In genomic region chr6:5782783-5783567, GRCh38 we compare ENCODE assay signal across 11 cellular contexts.
DNase-seq lines count a peak whose midpoint lies in the region; ATAC-seq and TF ChIP-seq lines count a peak whose summit lies in the region.
"Had no signal": no experiment of that assay in that cellular context is flagged by ENCODE, and none has a peak within 500 bp of the region (broad histone marks: within the 10 kb centered on the region; RNA-seq: fewer than 3 reads in every experiment).

No MANE protein-coding gene starts in this region.

- H3K27ac ChIP-seq in left ventricle myocardium inferior (replicated peaks), result peak overlapping the region; percentile 88

- ATAC-seq in GM19455 (IDR thresholded peaks at IDR 0.05; ENCODE audit: unreplicated experiment), result no peak
- ATAC-seq in stimulated activated naive CD8-positive, alpha-beta T cell treated with anti-CD3 and anti-CD28 coated beads, Interleukin-15, Interleukin-2, amounts not matched to agents 100 U/mL and 50 U/mL, for 24 hours, result no peak
- no peak for ATAC-seq in HG02973 (IDR thresholded peaks at IDR 0.05; ENCODE audit: unreplicated experiment)
- ATAC-seq: activated naive CD4-positive, alpha-beta T cell treated with anti-CD3 and anti-CD28 coated beads, Interleukin-2, amount 50 U/mL, for 72 hours; stimulated activated effector memory CD8-positive, alpha-beta T cell treated with anti-CD3 and anti-CD28 coated beads, Interleukin-12 subunit alpha, Interleukin-12 subunit beta, amount 100 ng/mL, for 72 hours had no signal

- intact Hi-C loops in left ventricle myocardium inferior (cut with micrococcal nuclease), result no loop called here

- no peaks in the 10 kb centered on the region for H3K27me3 ChIP-seq in left ventricle myocardium inferior (ENCODE audit: low read depth)

- no peaks in the 10 kb centered on the region for H3K36me3 ChIP-seq in left ventricle myocardium inferior

- peak; percentile 26 for DNase-seq in NCI-H510A treated with DMSO at 0.1 percent for 48 hours (lab: John Stamatoyannopoulos, UW)
- DNase-seq in NCI-H510A (lab: John Stamatoyannopoulos, UW), result no peak
- peak; percentile 48 for DNase-seq in UCSD-AML1 (lab: John Stamatoyannopoulos, UW; ENCODE audit: unreplicated experiment)
- DNase-seq in left ventricle myocardium inferior, result peak; percentile 76
- DNase-seq in superior temporal gyrus (ENCODE audit: extremely low spot score), result peak; percentile 25
- DNase-seq in stimulated activated naive CD8-positive, alpha-beta T cell treated with anti-CD3 and anti-CD28 coated beads, Interleukin-15, Interleukin-2, amounts not matched to agents 100 U/mL and 50 U/mL, for 24 hours, result no peak
- DNase-seq: activated CD4-positive, alpha-beta T cell treated with anti-CD3 and anti-CD28 coated beads for 4 hours had no signal

- no peak for TF ChIP-seq CTCF in left ventricle myocardium inferior (IDR thresholded peaks at IDR 0.05; ENCODE audit: borderline replicate concordance)

- H3K9me3 ChIP-seq in left ventricle myocardium inferior (replicated peaks), result no peaks in the 10 kb centered on the region

- no peak overlapping the region for H3K4me3 ChIP-seq in left ventricle myocardium inferior

- peaks cover 5% of the 10 kb centered on the region for H3K4me1 ChIP-seq in left ventricle myocardium inferior

Comparison
In these comparisons a context has a peak if more than half of its experiments do, and no peak if none do; other contexts are left out.
1. DNase-seq: peak in NCI-H510A treated with DMSO at 0.1 percent for 48 hours (single experiment), UCSD-AML1 (single experiment), left ventricle myocardium inferior (single experiment) and superior temporal gyrus (single experiment); none in NCI-H510A (single experiment) and stimulated activated naive CD8-positive, alpha-beta T cell treated with anti-CD3 and anti-CD28 coated beads, Interleukin-15, Interleukin-2, amounts not matched to agents 100 U/mL and 50 U/mL, for 24 hours (single experiment).